ENCODE assay signal across 10 cellular contexts in the genomic region with DNA sequence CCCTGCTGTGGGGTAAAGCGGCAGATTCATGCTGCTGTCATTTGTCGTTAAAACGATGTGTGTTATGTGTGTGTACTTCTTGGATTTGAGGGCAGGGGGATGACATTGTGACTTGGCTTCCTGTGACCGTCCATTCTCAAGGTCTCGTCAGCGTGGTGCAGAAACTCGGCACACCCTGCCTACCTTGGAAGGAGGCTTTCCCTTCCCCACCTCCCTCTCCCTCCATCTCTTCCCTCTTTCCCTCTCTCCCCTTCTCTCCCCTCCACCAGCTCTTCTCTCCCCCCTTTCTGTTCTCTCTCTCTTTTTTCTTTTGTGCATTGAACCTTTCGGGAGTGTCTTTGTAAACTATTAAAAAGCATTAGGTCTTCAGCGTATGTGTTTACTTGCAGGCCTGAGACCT. TPM values are rescaled to one million over a fixed set of nuclear protein-coding genes. Genes with fewer than 3 reads are reported as not detected.
DNase-seq lines count a peak whose midpoint lies in the region; ATAC-seq and TF ChIP-seq lines count a peak whose summit lies in the region.
"Not testable (repeated sequence)": the region's sequence is repeated elsewhere in the genome, so short reads cannot be mapped to it uniquely, and the experiment has no call there.
"Had no signal": no experiment of that assay in that cellular context is flagged by ENCODE, and none has a peak within 500 bp of the region (broad histone marks: within the 10 kb centered on the region; RNA-seq: fewer than 3 reads in every experiment).

No MANE protein-coding gene starts in this region.

- peak overlapping the region; percentile 88 for H3K4me3 Mint-ChIP-seq in activated T-helper 17 cell treated with anti-CD3 and anti-CD28 coated beads, Interleukin-2, amount 50 U/mL, for 72 hours
- H3K4me3 Mint-ChIP-seq in natural killer cell: peak overlapping the region; percentile 96

- not testable (repeated sequence) for H3K36me3 Mint-ChIP-seq in activated T-helper 17 cell treated with anti-CD3 and anti-CD28 coated beads, Interleukin-2, amount 50 U/mL, for 72 hours (ENCODE audit: low read depth); natural killer cell

- H3K27me3 ChIP-seq in AG04450 (ENCODE audit: control insufficient read depth, insufficient read depth, low read length); HAP-1 (ENCODE audit: low read depth); SJSA1 (replicated peaks); right atrium auricular region; spleen (replicated peaks in 1 of 7): not testable (repeated sequence)

- H3K9me3 Mint-ChIP-seq in activated T-helper 17 cell treated with anti-CD3 and anti-CD28 coated beads, Interleukin-2, amount 50 U/mL, for 72 hours; natural killer cell: not testable (repeated sequence)

- not testable (repeated sequence) for TF ChIP-seq CTCF in AG04450 (IDR thresholded peaks at IDR 0.05; ENCODE audit: low read depth, low read length); coronary artery (IDR thresholded peaks at IDR 0.05); right atrium auricular region (IDR thresholded peaks at IDR 0.05); natural killer cell (IDR thresholded peaks at IDR 0.05); spleen (IDR thresholded peaks at IDR 0.05 in 8 of 11, conservative IDR thresholded peaks at IDR 0.05 in 3 of 11)

- WGBS in spleen, 5 donors: 0 to 3% (median 0%) methylated on average over 6 to 9 of the region's 9 CpGs

- not testable (repeated sequence) for H3K27me3 Mint-ChIP-seq in activated T-helper 17 cell treated with anti-CD3 and anti-CD28 coated beads, Interleukin-2, amount 50 U/mL, for 72 hours; natural killer cell (ENCODE audit: low read depth in 2 of 2)

- DNase-seq in AG04450 (ENCODE audit: low read depth, low spot score); HAP-1 (ENCODE audit: low spot score in 2 of 2); SJSA1 (ENCODE audit: low read depth in 1 of 2, low spot score in 2 of 2); coronary artery (ENCODE audit: low spot score); right atrium auricular region (ENCODE audit: low spot score); natural killer cell; spleen: not testable (repeated sequence)

- POLR2A ChIA-PET in AG04450 (lab: Yijun Ruan, JAX): not testable (repeated sequence)

- not testable (repeated sequence) for TF ChIP-seq POLR2A in spleen (IDR thresholded peaks at IDR 0.05)

- H3K4me1 Mint-ChIP-seq in activated T-helper 17 cell treated with anti-CD3 and anti-CD28 coated beads, Interleukin-2, amount 50 U/mL, for 72 hours; natural killer cell: not testable (repeated sequence)

- peak overlapping the region; percentile 62 for H3K4me3 ChIP-seq in AG04450 (ENCODE audit: low read depth, low read length)
- H3K4me3 ChIP-seq in HAP-1: peak overlapping the region; percentile 41
- H3K4me3 ChIP-seq in SJSA1: peak overlapping the region; percentile 34
- H3K4me3 ChIP-seq in coronary artery: peak overlapping the region; percentile 70
- peak overlapping the region; percentile 41 to 42 for H3K4me3 ChIP-seq in right atrium auricular region
- peak overlapping the region in 7 of 8 donors; percentile 30 to 64 (median 36) for H3K4me3 ChIP-seq in spleen

- not testable (repeated sequence) for H3K36me3 ChIP-seq in HAP-1 (replicated peaks); SJSA1; right atrium auricular region; spleen

- peak overlapping the region; percentile 78 for H3K27ac Mint-ChIP-seq in activated T-helper 17 cell treated with anti-CD3 and anti-CD28 coated beads, Interleukin-2, amount 50 U/mL, for 72 hours
- peak overlapping the region; percentile 48 to 85 for H3K27ac Mint-ChIP-seq in natural killer cell

- not testable (repeated sequence) for H3K9me3 ChIP-seq in AG04450 (ENCODE audit: control insufficient read depth, insufficient read depth, low read length); HAP-1; SJSA1 (replicated peaks); right atrium auricular region; spleen

- intact Hi-C loops in natural killer cell (cut with micrococcal nuclease); spleen (cut with DNase I; ENCODE audit: low total_unique reads): not testable (repeated sequence)

- H3K27ac ChIP-seq in AG04450 (ENCODE audit: low read depth, low read length); SJSA1; right atrium auricular region: not testable (repeated sequence)
- H3K27ac ChIP-seq in coronary artery: peak overlapping the region in 1 of 2 donors; percentile 66
- H3K27ac ChIP-seq in spleen: peak overlapping the region in 4 of 8 donors; percentile 26 to 47 (median 44)

- in situ Hi-C loops in HAP-1 (cut with MboI; ENCODE audit: low sequenced_read_pairs): not testable (repeated sequence)

- CTCF ChIA-PET in AG04450 (lab: Charles Lee): not testable (repeated sequence)

- not testable (repeated sequence) for ATAC-seq in activated T-helper 17 cell treated with anti-CD3 and anti-CD28 coated beads, Interleukin-2, amount 50 U/mL, for 72 hours (replicated peaks); natural killer cell

- H3K4me1 ChIP-seq in HAP-1; SJSA1 (replicated peaks); right atrium auricular region; spleen: not testable (repeated sequence)

RNA-seq across cellular contexts. Expression of a gene that starts 36.4 kb away (rescaled TPM):
- not detected in 2 replicates for polyA plus RNA-seq in AG04450 (2011; rRNA removed)
- not detected in 2 replicates for polyA minus RNA-seq in AG04450 (2011; rRNA and poly(A)+ RNA removed)
- total RNA-seq in SJSA1 (2014; rRNA removed; shearing (Covaris generic)): not detected in 2 replicates
- total RNA-seq in activated T-helper 17 cell treated with anti-CD3 and anti-CD28 coated beads, Interleukin-2, amount 50 U/mL, for 72 hours: not detected
- total RNA-seq in right atrium auricular region: not detected
- not detected for total RNA-seq in natural killer cell
- total RNA-seq in spleen: not detected
- not detected for polyA plus RNA-seq in spleen
- total RNA-seq: activated CD8-positive, alpha-beta memory T cell treated with anti-CD3 and anti-CD28 coated beads for 36 hours; thyroid gland had no signal

RNA-seq across cellular contexts. Expression of a gene that starts 57.0 kb away (rescaled TPM):
- polyA plus RNA-seq in AG04450 (2011; rRNA removed): not detected in 2 replicates
- not detected in 2 replicates for polyA minus RNA-seq in AG04450 (2011; rRNA and poly(A)+ RNA removed)
- total RNA-seq in SJSA1 (2014; rRNA removed; shearing (Covaris generic)): 0.25 TPM in 1 of 2 replicates, not detected in the other
- not detected for total RNA-seq in activated T-helper 17 cell treated with anti-CD3 and anti-CD28 coated beads, Interleukin-2, amount 50 U/mL, for 72 hours
- total RNA-seq in right atrium auricular region: not detected
- under 1 TPM in 2 of 3 donors, not detected in 1; 0.09 to 0.11 TPM for total RNA-seq in natural killer cell
- total RNA-seq in spleen: not detected
- under 1 TPM in 1 of 3 donors, not detected in 2; 0.02 TPM for polyA plus RNA-seq in spleen
- total RNA-seq: activated CD8-positive, alpha-beta memory T cell treated with anti-CD3 and anti-CD28 coated beads for 36 hours; thyroid gland had no signal
